ENCODE assay signal across 14 cellular contexts in the genomic region with DNA sequence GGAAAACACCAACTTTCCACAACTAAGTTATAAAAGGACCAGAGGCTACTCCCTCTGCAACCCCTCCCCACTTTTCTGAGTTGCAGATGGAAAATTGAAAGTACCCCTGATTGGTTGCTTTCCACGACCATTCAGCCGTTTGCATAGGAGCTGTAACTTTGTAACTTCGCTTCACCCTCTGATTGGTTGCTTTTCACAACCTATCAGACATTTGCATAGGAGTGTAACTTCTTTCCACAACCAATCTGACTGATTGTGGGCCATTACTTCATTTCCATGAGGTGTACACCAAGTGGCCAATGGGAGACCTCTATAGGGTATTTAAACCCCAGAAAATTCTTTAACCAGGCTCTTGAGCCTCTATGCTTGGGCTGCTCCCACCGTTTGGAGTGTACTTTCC.
DNase-seq lines count a peak whose midpoint lies in the region; ATAC-seq and TF ChIP-seq lines count a peak whose summit lies in the region.
"Had no signal": no experiment of that assay in that cellular context is flagged by ENCODE, and none has a peak within 500 bp of the region (broad histone marks: within the 10 kb centered on the region; RNA-seq: fewer than 3 reads in every experiment).

No MANE protein-coding gene starts in this region.

- H3K4me1 Mint-ChIP-seq in activated T-cell treated with anti-CD3 and anti-CD28 coated beads, Interleukin-2, amount 50 U/mL, for 24 hours (ENCODE audit: low read depth): peaks cover 28% of the 10 kb centered on the region
- peaks cover 22% of the 10 kb centered on the region for H3K4me1 Mint-ChIP-seq in T-helper 1 cell treated with Interleukin-12 subunit alpha and Interleukin-12 subunit beta and Interleukin-4 antibody, amounts not matched to agents 30 μg/mL and 1 μg/mL, for 36 hours (ENCODE audit: low read depth)
- peaks cover 52% of the 10 kb centered on the region for H3K4me1 Mint-ChIP-seq in central memory CD8-positive, alpha-beta T cell
- H3K4me1 Mint-ChIP-seq in MCF 10A (ENCODE audit: insufficient read depth, unreplicated experiment): no peaks in the 10 kb centered on the region

- no TSS peak for BruUV-seq in MCF 10A (replicated peaks; lab: Mats Ljungman, UMichigan)

- POLR2A ChIA-PET in MCF 10A (lab: Yijun Ruan, JAX): no interaction called here

- no peaks in the 10 kb centered on the region for H3K36me3 ChIP-seq in spleen

- WGBS in spleen, 5 donors: 88 to 94% (median 93%) methylated on average over 4 of the region's 4 CpGs

- peak overlapping the region; percentile 94 for H3K27ac Mint-ChIP-seq in activated T-cell treated with anti-CD3 and anti-CD28 coated beads, Interleukin-2, amount 50 U/mL, for 24 hours
- H3K27ac Mint-ChIP-seq in T-helper 1 cell treated with Interleukin-12 subunit alpha and Interleukin-12 subunit beta and Interleukin-4 antibody, amounts not matched to agents 30 μg/mL and 1 μg/mL, for 36 hours: peak overlapping the region; percentile 91
- peak overlapping the region; percentile 99 for H3K27ac Mint-ChIP-seq in central memory CD8-positive, alpha-beta T cell (ENCODE audit: low read depth)
- H3K27ac Mint-ChIP-seq in MCF 10A (ENCODE audit: low read depth, unreplicated experiment): no peak overlapping the region

- H3K9me3 ChIP-seq in spleen: no peaks in the 10 kb centered on the region

- no peak for TF ChIP-seq POLR2A in spleen (IDR thresholded peaks at IDR 0.05)

- H3K27ac ChIP-seq in spleen: peak overlapping the region in 7 of 8 donors; percentile 24 to 92 (median 84)
- H3K27ac ChIP-seq: coronary artery had no signal

- TF ChIP-seq CTCF in spleen (IDR thresholded peaks at IDR 0.05 in 8 of 11, conservative IDR thresholded peaks at IDR 0.05 in 3 of 11) (no peak), MCF 10A (IDR thresholded peaks at IDR 0.05; ENCODE audit: unreplicated experiment) (no peak)

- no peak overlapping the region for H3K4me3 Mint-ChIP-seq in activated T-cell treated with anti-CD3 and anti-CD28 coated beads, Interleukin-2, amount 50 U/mL, for 24 hours
- H3K4me3 Mint-ChIP-seq in T-helper 1 cell treated with Interleukin-12 subunit alpha and Interleukin-12 subunit beta and Interleukin-4 antibody, amounts not matched to agents 30 μg/mL and 1 μg/mL, for 36 hours: peak overlapping the region; percentile 71
- peak overlapping the region; percentile 80 for H3K4me3 Mint-ChIP-seq in central memory CD8-positive, alpha-beta T cell
- H3K4me3 Mint-ChIP-seq in MCF 10A (ENCODE audit: unreplicated experiment): no peak overlapping the region

- no peak for DNase-seq in activated T-cell treated with anti-CD3 and anti-CD28 coated beads, Interleukin-2, amount 50 U/mL, for 24 hours
- DNase-seq in activated T-cell treated with anti-CD3 and anti-CD28 coated beads for 4 hours (no peak), spleen (no peak), NCI-H748 (lab: John Stamatoyannopoulos, UW; ENCODE audit: unreplicated experiment) (no peak), NCI-H1417 (lab: John Stamatoyannopoulos, UW) (no peak), MCF 10A (ENCODE audit: unreplicated experiment) (no peak)
- no peak for DNase-seq in central memory CD8-positive, alpha-beta T cell (ENCODE audit: low spot score in 2 of 2)
- DNase-seq: kidney, mammary epithelial cell, NCI-H1436 treated with DMSO at 0.1 percent for 48 hours, trophoblast cell had no signal

- no peaks in the 10 kb centered on the region for H3K36me3 Mint-ChIP-seq in activated T-cell treated with anti-CD3 and anti-CD28 coated beads, Interleukin-2, amount 50 U/mL, for 24 hours (ENCODE audit: low read depth)
- peaks cover 9% of the 10 kb centered on the region for H3K36me3 Mint-ChIP-seq in T-helper 1 cell treated with Interleukin-12 subunit alpha and Interleukin-12 subunit beta and Interleukin-4 antibody, amounts not matched to agents 30 μg/mL and 1 μg/mL, for 36 hours (ENCODE audit: low read depth)
- H3K36me3 Mint-ChIP-seq in central memory CD8-positive, alpha-beta T cell (ENCODE audit: insufficient read depth): peaks cover 1% of the 10 kb centered on the region
- no peaks in the 10 kb centered on the region for H3K36me3 Mint-ChIP-seq in MCF 10A (ENCODE audit: insufficient read depth, unreplicated experiment)

- H3K27me3 ChIP-seq in spleen (replicated peaks in 1 of 7): no peaks in the 10 kb centered on the region
- H3K27me3 ChIP-seq: hepatocyte had no signal

- CTCF ChIA-PET in MCF 10A (lab: Yijun Ruan, JAX): interaction anchor here (0.8 kb wide), 1 partner anchor 240 kb away, joined by 3 read pairs; no protein-coding TSS in a partner anchor

- intact Hi-C loops in spleen (cut with DNase I; ENCODE audit: low total_unique reads) (no loop called here), MCF 10A (cut with micrococcal nuclease) (no loop called here)

- H3K4me1 ChIP-seq in spleen: peaks cover 0 to 45% (median 24%) of the 10 kb centered on the region in 6 donors

- H3K27me3 Mint-ChIP-seq in activated T-cell treated with anti-CD3 and anti-CD28 coated beads, Interleukin-2, amount 50 U/mL, for 24 hours: no peaks in the 10 kb centered on the region
- H3K27me3 Mint-ChIP-seq in T-helper 1 cell treated with Interleukin-12 subunit alpha and Interleukin-12 subunit beta and Interleukin-4 antibody, amounts not matched to agents 30 μg/mL and 1 μg/mL, for 36 hours (ENCODE audit: low read depth): peaks cover 5% of the 10 kb centered on the region
- no peaks in the 10 kb centered on the region for H3K27me3 Mint-ChIP-seq in central memory CD8-positive, alpha-beta T cell
- no peaks in the 10 kb centered on the region for H3K27me3 Mint-ChIP-seq in MCF 10A (ENCODE audit: insufficient read depth, unreplicated experiment)

- peaks cover 5% of the 10 kb centered on the region for H3K9me3 Mint-ChIP-seq in activated T-cell treated with anti-CD3 and anti-CD28 coated beads, Interleukin-2, amount 50 U/mL, for 24 hours
- no peaks in the 10 kb centered on the region for H3K9me3 Mint-ChIP-seq in T-helper 1 cell treated with Interleukin-12 subunit alpha and Interleukin-12 subunit beta and Interleukin-4 antibody, amounts not matched to agents 30 μg/mL and 1 μg/mL, for 36 hours
- no peaks in the 10 kb centered on the region for H3K9me3 Mint-ChIP-seq in central memory CD8-positive, alpha-beta T cell
- H3K9me3 Mint-ChIP-seq in MCF 10A (ENCODE audit: unreplicated experiment): no peaks in the 10 kb centered on the region

- no peak for ATAC-seq in central memory CD8-positive, alpha-beta T cell (replicated peaks; ENCODE audit: extremely low read depth, poor library complexity, severe bottlenecking)

- no peak overlapping the region for H3K4me3 ChIP-seq in spleen
- H3K4me3 ChIP-seq: coronary artery, hepatocyte had no signal

Comparison
In these comparisons a context has a peak if more than half of its experiments do, and no peak if none do; other contexts are left out.
1. H3K4me3 Mint-ChIP-seq: peak in T-helper 1 cell treated with Interleukin-12 subunit alpha and Interleukin-12 subunit beta and Interleukin-4 antibody, amounts not matched to agents 30 μg/mL and 1 μg/mL, for 36 hours (single experiment) and central memory CD8-positive, alpha-beta T cell (single experiment); none in activated T-cell treated with anti-CD3 and anti-CD28 coated beads, Interleukin-2, amount 50 U/mL, for 24 hours (single experiment) and MCF 10A (single experiment).